ENCODE assay signal across 8 cellular contexts in the genomic region with DNA sequence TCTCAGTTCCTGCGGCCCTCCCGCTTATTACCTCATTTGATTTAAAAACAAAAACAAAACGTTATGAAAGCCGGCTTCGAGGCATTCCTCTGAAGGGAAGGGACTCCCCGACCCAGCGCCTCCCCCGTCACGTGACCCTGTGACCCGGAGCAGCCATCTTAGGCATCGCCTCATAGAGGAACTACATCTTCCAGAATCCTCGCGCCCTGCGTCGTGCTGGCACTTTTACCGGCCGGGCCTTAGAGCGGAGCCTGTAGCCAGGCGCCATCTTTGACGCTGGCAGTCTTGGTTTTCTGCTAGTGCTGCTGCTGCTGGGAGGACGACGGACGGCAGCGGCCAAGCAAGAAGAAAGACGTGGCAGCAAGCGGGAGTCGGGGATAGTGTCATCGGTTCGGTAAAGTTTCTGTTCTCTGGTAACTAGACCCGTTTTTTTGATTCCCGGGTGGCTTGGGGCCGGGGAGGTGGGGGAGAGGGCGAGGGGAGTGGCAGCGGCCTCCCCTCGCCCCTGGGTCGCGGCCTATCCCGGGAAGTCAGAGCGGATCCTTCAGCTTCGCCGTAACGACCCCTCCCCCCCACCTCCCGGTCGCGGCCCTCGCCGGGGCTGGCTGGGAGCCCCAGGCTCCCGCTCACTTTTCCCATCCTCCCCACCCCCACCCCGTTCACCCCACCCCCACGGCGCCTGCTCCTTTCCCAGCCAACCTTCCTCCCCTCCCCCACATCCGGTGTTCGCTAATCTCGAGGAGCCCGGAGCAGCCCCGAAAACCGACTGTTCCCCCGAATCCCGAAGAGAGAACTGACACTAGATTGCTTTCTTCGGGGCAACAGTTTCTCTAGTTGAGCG. TPM values are rescaled to one million over a fixed set of nuclear protein-coding genes. Genes with fewer than 3 reads are reported as not detected.
A peak's percentile ranks its signal among the peaks of the same experiment; 100 is the strongest.
DNase-seq lines count a peak whose midpoint lies in the region; ATAC-seq, FAIRE-seq and TF ChIP-seq lines count a peak whose summit lies in the region.

A gene with protein sequence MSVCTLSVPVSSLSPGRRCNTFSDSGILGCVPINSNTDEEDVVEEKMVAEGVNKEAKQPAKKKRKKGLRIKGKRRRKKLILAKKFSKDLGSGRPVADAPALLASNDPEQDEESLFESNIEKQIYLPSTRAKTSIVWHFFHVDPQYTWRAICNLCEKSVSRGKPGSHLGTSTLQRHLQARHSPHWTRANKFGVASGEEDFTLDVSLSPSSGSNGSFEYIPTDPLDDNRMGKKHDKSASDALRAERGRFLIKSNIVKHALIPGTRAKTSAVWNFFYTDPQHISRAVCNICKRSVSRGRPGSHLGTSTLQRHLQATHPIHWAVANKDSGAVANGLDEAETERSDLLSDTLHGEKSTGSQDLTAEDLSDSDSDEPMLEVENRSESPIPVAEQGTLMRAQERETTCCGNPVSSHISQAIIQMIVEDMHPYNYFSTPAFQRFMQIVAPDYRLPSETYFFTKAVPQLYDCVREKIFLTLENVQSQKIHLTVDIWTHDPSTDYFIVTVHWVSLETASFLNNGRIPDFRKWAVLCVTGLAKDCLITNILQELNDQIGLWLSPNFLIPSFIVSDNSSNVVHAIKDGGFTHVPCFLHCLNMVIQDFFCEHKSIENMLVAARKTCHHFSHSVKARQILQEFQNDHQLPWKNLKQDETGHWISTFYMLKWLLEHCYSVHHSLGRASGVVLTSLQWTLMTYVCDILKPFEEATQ (N-terminal part only) (plus strand): TSS at position 242 of the 841 bp plus-strand sequence. CDS start 1,900 bp downstream, outside the sequence.
A gene (plus strand): TSS at position 242 of the 841 bp plus-strand sequence. CDS start 21,448 bp downstream, outside the sequence.

- no peak for TF ChIP-seq CTCF in type B pancreatic cell (conservative IDR thresholded peaks at IDR 0.05)

- FAIRE-seq in GM12891 (lab: Jason Lieb, UNC), result peak; percentile 86

- peak within 1 kb of the TSS; percentile 52 for H3K27ac ChIP-seq in adipose tissue (ENCODE audit: low read depth, low read length)

- H3K9me3 Mint-ChIP-seq in T-cell, result no peaks in the 10 kb centered on the region
- peaks cover 4% of the 10 kb centered on the region for H3K9me3 Mint-ChIP-seq in type B pancreatic cell

- H3K4me1 Mint-ChIP-seq in T-cell, result peaks cover 47 to 57% (median 54%) of the 10 kb centered on the region in 3 donors
- peaks cover 38% of the 10 kb centered on the region for H3K4me1 Mint-ChIP-seq in type B pancreatic cell (ENCODE audit: unreplicated experiment)

- DNase-seq in GM12891 (ENCODE audit: insufficient read length, low spot score), result peak; percentile 82
- DNase-seq in NCI-H1436 treated with DMSO at 0.1 percent for 48 hours (lab: John Stamatoyannopoulos, UW), result peak; percentile 96
- peak; percentile 85 to 100 (median 99) for DNase-seq in T-cell
- DNase-seq in cardiac septum (ENCODE audit: low spot score), result peak; percentile 100
- DNase-seq in pons (ENCODE audit: low spot score), result peak; percentile 99
- peak; percentile 98 for DNase-seq in type B pancreatic cell (ENCODE audit: extremely low spot score, unreplicated experiment)

- CTCF ChIA-PET in T-cell (lab: Charles Lee), result no interaction called here

- peak within 1 kb of the TSS; percentile 91 to 96 (median 92) for H3K4me3 Mint-ChIP-seq in T-cell
- H3K4me3 Mint-ChIP-seq in type B pancreatic cell, result peak within 1 kb of the TSS; percentile 99

- H3K27me3 Mint-ChIP-seq in T-cell (no peaks in the 10 kb centered on the region), type B pancreatic cell (no peaks in the 10 kb centered on the region)

- POLR2A ChIA-PET in T-cell (lab: Charles Lee), result no interaction called here

- WGBS in adipose tissue, 3 donors, result 0 to 1% (median 1%) methylated on average over 53 to 61 of the region's 61 CpGs

- intact Hi-C loops in cardiac septum (cut with DNase I), result loop anchor here (5.0 kb wide), 1 partner anchor 168 kb away; a partner anchor contains a TSS

- H3K36me3 Mint-ChIP-seq in T-cell, result peaks cover 37% of the 10 kb centered on the region
- peaks cover 46% of the 10 kb centered on the region for H3K36me3 Mint-ChIP-seq in type B pancreatic cell

- H3K27ac Mint-ChIP-seq in T-cell (peak within 1 kb of the TSS; percentile 95 to 96), type B pancreatic cell (peak within 1 kb of the TSS; percentile 99)

- TF ChIP-seq POLR2A in GM12891 (IDR thresholded peaks at IDR 0.05; ENCODE audit: low read depth, low read length), result peak; percentile 73; the same call in 1 of the 2 replicates

- ATAC-seq in HG02840 (IDR thresholded peaks at IDR 0.05; ENCODE audit: low FRiP score, unreplicated experiment) (peak; percentile 98), T-cell (replicated peaks in 1 of 4) (peak; percentile 98 to 99 (median 99))

TF ChIP-seq in GM12891, 5 proteins besides CTCF, POLR2A, EP300 and RAD21:
- TF ChIP-seq POU2F2 (IDR thresholded peaks at IDR 0.05; ENCODE audit: low read depth, low read length), result peak; percentile 54; the same call in 1 of the 2 replicates
- 0 out of 2 replicates have a peak, but pooled peaks have one; percentile 39 for TF ChIP-seq SPI1 (IDR thresholded peaks at IDR 0.05; ENCODE audit: low read depth, low read length)
- TF ChIP-seq POLR2AphosphoS5 (IDR thresholded peaks at IDR 0.05; ENCODE audit: low read depth, low read length), result peak; percentile 56; the same call in 1 of the 2 replicates
- no peak for TF ChIP-seq TAF1 (IDR thresholded peaks at IDR 0.05; ENCODE audit: low read depth, low read length)
TF ChIP-seq in GM12891: peak in this region for 3.

RNA-seq across cellular contexts. Expression of the first gene that starts in this region (rescaled TPM):
- 1.7 TPM for polyA plus RNA-seq in GM12891 (2012; ENCODE audit: low read depth, missing spikeins)
- total RNA-seq in T-cell (10 to 100 TPM; 21.7 to 36.7 (median 23.8) TPM), cardiac septum (18.4 TPM), type B pancreatic cell (ENCODE audit: low replicate concordance) (30.3 and 37.4 TPM in 2 replicates)
- 1 to 10 TPM; 1.2 to 3.8 (median 3.5) TPM for polyA plus RNA-seq in adipose tissue

RNA-seq across cellular contexts. Expression of the second gene that starts in this region (rescaled TPM):
- polyA plus RNA-seq in GM12891 (2012; ENCODE audit: low read depth, missing spikeins), result 53.7 TPM
- total RNA-seq in T-cell (100 to 1,000 TPM in 2 of 5 donors, 10 to 100 TPM in 3; 85.6 to 111 (median 95.8) TPM), cardiac septum (46.9 TPM), type B pancreatic cell (ENCODE audit: low replicate concordance) (90.0 and 95.5 TPM in 2 replicates)
- 10 to 100 TPM; 19.9 to 49.4 (median 40.5) TPM for polyA plus RNA-seq in adipose tissue

Comparison
In these comparisons a context has a peak if more than half of its experiments do, and no peak if none do; other contexts are left out.
1. Peak in every context shown above with its lines: DNase-seq, ATAC-seq and H3K27ac ChIP-seq.